In the genomic region with DNA sequence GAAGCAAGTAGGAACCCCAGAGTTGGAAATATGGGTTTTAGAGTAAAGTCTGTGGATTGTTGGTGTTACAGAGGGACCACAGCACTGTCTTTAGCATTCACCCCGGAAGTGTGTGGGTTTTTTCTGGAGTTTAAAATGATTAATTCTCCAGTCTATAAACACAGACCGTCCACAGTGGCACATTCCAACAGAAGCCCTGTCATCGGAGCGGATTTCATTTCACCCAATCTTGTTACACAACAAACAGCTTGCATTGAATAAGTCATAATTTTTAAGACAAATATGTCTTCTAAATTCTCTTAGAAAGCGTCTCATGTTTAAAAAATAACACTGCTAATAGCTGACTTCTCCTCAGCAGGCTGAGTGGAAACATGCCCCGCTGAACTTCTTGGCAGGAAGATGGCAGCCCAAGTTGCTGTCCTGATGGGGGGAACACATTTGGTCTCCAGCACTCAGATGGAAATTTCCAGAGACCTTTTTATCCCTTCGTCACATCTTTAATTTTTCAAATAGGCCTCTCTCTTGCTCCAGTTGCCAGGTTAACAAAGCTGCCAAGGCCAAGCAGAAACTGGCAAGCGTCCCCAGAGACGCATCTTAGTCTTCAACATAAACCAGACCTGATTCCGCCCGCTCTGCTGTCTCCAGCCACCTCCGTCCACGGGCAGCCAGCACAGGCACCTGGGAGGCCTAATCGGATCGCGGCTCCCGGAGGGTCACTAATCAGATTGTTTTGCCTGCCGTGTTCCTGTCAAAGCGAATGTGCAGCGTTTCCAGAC, we compare ENCODE assay signal across 12 cellular contexts. TPM values are rescaled to one million over a fixed set of nuclear protein-coding genes. Genes with fewer than 3 reads are reported as not detected.
DNase-seq lines count a peak whose midpoint lies in the region; ATAC-seq and TF ChIP-seq lines count a peak whose summit lies in the region.
"Had no signal": no experiment of that assay in that cellular context is flagged by ENCODE, and none has a peak within 500 bp of the region (broad histone marks: within the 10 kb centered on the region; RNA-seq: fewer than 3 reads in every experiment).

No MANE protein-coding gene starts in this region.

- TF ChIP-seq CTCF in esophagus muscularis mucosa (IDR thresholded peaks at IDR 0.05) = no peak

- H3K4ac ChIP-seq in neuronal stem cell (ENCODE audit: low read length) = no peak overlapping the region

- H3K9me3 ChIP-seq in esophagus muscularis mucosa = no peaks in the 10 kb centered on the region
- H3K9me3 ChIP-seq in neuronal stem cell (replicated peaks in 1 of 2; ENCODE audit: control insufficient read depth in 2 of 2, insufficient read depth in 1 of 2, low read depth in 1 of 2, low read length in 2 of 2) = no peaks in the 10 kb centered on the region
- H3K9me3 ChIP-seq in MG63 = no peaks in the 10 kb centered on the region

- H3K4me1 ChIP-seq in esophagus muscularis mucosa (peaks cover 0 to 25% (median 23%) of the 10 kb centered on the region in 4 donors), neuronal stem cell (ENCODE audit: control insufficient read depth in 2 of 2, insufficient read depth in 1 of 2, low read depth in 1 of 2, low read length in 2 of 2) (peaks cover 9 to 18% of the 10 kb centered on the region in 2 donors)
- H3K4me1 ChIP-seq: parathyroid adenoma had no signal

- H3K4me2 ChIP-seq in neuronal stem cell (ENCODE audit: insufficient read depth, low read length, poor library complexity, severe bottlenecking) = no peak overlapping the region

- peak; percentile 46 for DNase-seq in AG20443 (ENCODE audit: low spot score)
- DNase-seq in M059J (ENCODE audit: low read depth) = peak; percentile 24
- DNase-seq in esophagus muscularis mucosa (ENCODE audit: extremely low spot score) = no peak
- no peak for DNase-seq in neuronal stem cell (ENCODE audit: low spot score)
- DNase-seq in MG63 = no peak
- DNase-seq in NCI-H2081 (lab: John Stamatoyannopoulos, UW) = no peak
- DNase-seq in SHP77 (lab: John Stamatoyannopoulos, UW) = no peak
- DNase-seq: activated naive CD4-positive, alpha-beta T cell; T1000 had no signal

- no peaks in the 10 kb centered on the region for H3K36me3 ChIP-seq in esophagus muscularis mucosa
- H3K36me3 ChIP-seq in neuronal stem cell (replicated peaks in 1 of 2; ENCODE audit: control insufficient read depth in 2 of 2, insufficient read depth in 2 of 2, low read length in 2 of 2) = no peaks in the 10 kb centered on the region
- no peaks in the 10 kb centered on the region for H3K36me3 ChIP-seq in MG63
- H3K36me3 ChIP-seq: cardiac muscle cell had no signal

- no peak overlapping the region for H3K9ac ChIP-seq in neuronal stem cell (ENCODE audit: low read depth, low read length, poor library complexity)
- H3K9ac ChIP-seq: parathyroid adenoma had no signal

- ATAC-seq in GM21423 (IDR thresholded peaks at IDR 0.05; ENCODE audit: unreplicated experiment) = no peak

- H3K18ac ChIP-seq in neuronal stem cell (ENCODE audit: low read length) = no peak overlapping the region

- H3K23ac ChIP-seq in neuronal stem cell (ENCODE audit: low read depth, low read length, poor library complexity) = no peak overlapping the region

- no peak overlapping the region for H4K8ac ChIP-seq in neuronal stem cell (ENCODE audit: low read depth, low read length)

- H3K79me1 ChIP-seq in neuronal stem cell (ENCODE audit: low read depth, low read length) = no peaks in the 10 kb centered on the region

- H3K27ac ChIP-seq in esophagus muscularis mucosa (replicated peaks in 1 of 4) (peak overlapping the region; percentile 74 to 85 (median 82)), neuronal stem cell (replicated peaks; ENCODE audit: low read length) (no peak overlapping the region)
- H3K27ac ChIP-seq: cardiac muscle cell, parathyroid adenoma had no signal

- TF ChIP-seq EP300 in esophagus muscularis mucosa (IDR thresholded peaks at IDR 0.05) = no peak

- no peak overlapping the region for H2BK15ac ChIP-seq in neuronal stem cell (ENCODE audit: low read length)

- peak overlapping the region in 1 of 4 donors; percentile 14 for H3K4me3 ChIP-seq in esophagus muscularis mucosa
- no peak overlapping the region for H3K4me3 ChIP-seq in neuronal stem cell (ENCODE audit: low read length in 2 of 2)
- H3K4me3 ChIP-seq in MG63 = no peak overlapping the region
- H3K4me3 ChIP-seq: cardiac muscle cell had no signal

- intact Hi-C loops in esophagus muscularis mucosa (cut with DNase I) = no loop called here

- TF ChIP-seq POLR2A in esophagus muscularis mucosa (IDR thresholded peaks at IDR 0.05; ENCODE audit: low read depth) = no peak

- H2AK5ac ChIP-seq in neuronal stem cell (ENCODE audit: low read depth, low read length) = no peak overlapping the region

- H3K14ac ChIP-seq in neuronal stem cell (ENCODE audit: low read length) = no peak overlapping the region

- H2BK5ac ChIP-seq in neuronal stem cell (ENCODE audit: low read length) = no peak overlapping the region

- peak overlapping the region; percentile 39 for H2AFZ ChIP-seq in neuronal stem cell (ENCODE audit: low read length)
- H2AFZ ChIP-seq: parathyroid adenoma had no signal

- H4K91ac ChIP-seq in neuronal stem cell (ENCODE audit: low read depth, low read length, poor library complexity) = no peak overlapping the region

- H2BK120ac ChIP-seq in neuronal stem cell (ENCODE audit: low read depth, low read length) = no peak overlapping the region

- H3K27me3 ChIP-seq in esophagus muscularis mucosa (peaks cover 0 to 4% (median 0%) of the 10 kb centered on the region in 4 donors), neuronal stem cell (ENCODE audit: control insufficient read depth in 3 of 3, insufficient read depth in 3 of 3, low read depth in 1 of 3, low read length in 3 of 3) (peaks cover 0 to 37% (median 0%) of the 10 kb centered on the region in 3 experiments), MG63 (peaks cover 11% of the 10 kb centered on the region; the same call in 1 of the 2 replicates)

- no peak overlapping the region for H2BK12ac ChIP-seq in neuronal stem cell (ENCODE audit: low read length)

- 51% methylated on average over 20 of the region's 20 CpGs for WGBS in esophagus muscularis mucosa
- no CpG with 5 or more reads among the region's 20 CpGs for WGBS in neuronal stem cell (ENCODE audit: extremely low coverage in 2 of 2, insufficient read length in 2 of 2, insufficient replicate concordance in 1 of 2), 2 donors

RNA-seq across cellular contexts. Expression of gene SLC19A1, which starts 28.8 kb away (rescaled TPM):
- total RNA-seq in M059J (2014; rRNA removed; shearing (Covaris generic)) = 10.1 and 16.7 TPM in 2 replicates
- total RNA-seq in esophagus muscularis mucosa = 10 to 100 TPM in 1 of 4 donors, 1 to 10 TPM in 3; 2.8 to 10.0 (median 6.6) TPM
- polyA plus RNA-seq in neuronal stem cell (2013, experiment 1 of 2) = 16.6 TPM
- 16.2 TPM for polyA plus RNA-seq in neuronal stem cell (2013, experiment 2 of 2)
- 25.5 and 26.7 TPM in 2 replicates for total RNA-seq in MG63 (2014; rRNA removed; shearing (Covaris generic); ENCODE audit: low replicate concordance)

Comparison
In these comparisons a context has a peak if more than half of its experiments do, and no peak if none do; other contexts are left out.
1. DNase-seq: peak in AG20443 (single experiment) and M059J (single experiment); none in esophagus muscularis mucosa (single experiment), neuronal stem cell (single experiment), MG63 (single experiment), NCI-H2081 (0 of 2) and SHP77 (0 of 2).